11 cellular contexts compared by ENCODE assay signal in genomic region chr7:47458057-47458456, GRCh38.
DNase-seq lines count a peak whose midpoint lies in the region; ATAC-seq and TF ChIP-seq lines count a peak whose summit lies in the region.
"Had no signal": no experiment of that assay in that cellular context is flagged by ENCODE, and none has a peak within 500 bp of the region (broad histone marks: within the 10 kb centered on the region; RNA-seq: fewer than 3 reads in every experiment).

No MANE protein-coding gene starts in this region.

- H3K36me3 ChIP-seq in body of pancreas (replicated peaks in 1 of 2; ENCODE audit: insufficient read depth in 1 of 2, low read depth in 2 of 2) (no peaks in the 10 kb centered on the region), left lung (no peaks in the 10 kb centered on the region), tibial nerve (no peaks in the 10 kb centered on the region)

- 9 to 17% methylated on average over 5 of the region's 5 CpGs for WGBS in body of pancreas, 2 donors
- WGBS in tibial nerve, 2 donors: 49 to 61% methylated on average over 5 of the region's 5 CpGs

- peak overlapping the region; percentile 16 to 63 (median 38) for H3K27ac ChIP-seq in body of pancreas
- H3K27ac ChIP-seq in left lung: no peak overlapping the region
- peak overlapping the region in 3 of 4 donors; percentile 27 to 56 (median 51) for H3K27ac ChIP-seq in tibial nerve

- ATAC-seq in body of pancreas: peak; percentile 28
- ATAC-seq in left lung: peak; percentile 30
- no peak for ATAC-seq in HG03442 (IDR thresholded peaks at IDR 0.05; ENCODE audit: unreplicated experiment)

- no peaks in the 10 kb centered on the region for H3K9me3 ChIP-seq in body of pancreas
- no peaks in the 10 kb centered on the region for H3K9me3 ChIP-seq in left lung
- no peaks in the 10 kb centered on the region for H3K9me3 ChIP-seq in tibial nerve

- no peaks in the 10 kb centered on the region for H3K27me3 ChIP-seq in body of pancreas
- H3K27me3 ChIP-seq in left lung: no peaks in the 10 kb centered on the region
- no peaks in the 10 kb centered on the region for H3K27me3 ChIP-seq in tibial nerve

- TF ChIP-seq CTCF in body of pancreas (IDR thresholded peaks at IDR 0.05): no peak
- no peak for TF ChIP-seq CTCF in left lung (IDR thresholded peaks at IDR 0.05)
- no peak for TF ChIP-seq CTCF in tibial nerve (IDR thresholded peaks at IDR 0.05)

- intact Hi-C loops in body of pancreas (cut with DNase I): no loop called here
- intact Hi-C loops in left lung (cut with DNase I): no loop called here

- peak in 1 of 2 donors; percentile 71 for TF ChIP-seq EP300 in tibial nerve (IDR thresholded peaks at IDR 0.05)

- TF ChIP-seq POLR2A in body of pancreas (IDR thresholded peaks at IDR 0.05) (no peak), tibial nerve (IDR thresholded peaks at IDR 0.05) (no peak)

- H3K4me1 ChIP-seq in body of pancreas: peaks cover 73% of the 10 kb centered on the region
- H3K4me1 ChIP-seq in left lung: peaks cover 20 to 42% of the 10 kb centered on the region in 2 donors
- H3K4me1 ChIP-seq in tibial nerve: peaks cover 0 to 70% (median 27%) of the 10 kb centered on the region in 4 donors

- DNase-seq in HS-5 (ENCODE audit: low read depth) (peak; percentile 98), body of pancreas (peak; percentile 53 to 76 (median 72)), left lung (peak in 1 of 2 donors; percentile 71), tibial nerve (ENCODE audit: low spot score in 2 of 2) (peak; percentile 63 to 76), pons (ENCODE audit: low spot score) (no peak)
- no peak for DNase-seq in activated CD4-positive, alpha-beta T cell treated with anti-CD3 and anti-CD28 coated beads for 48 hours
- DNase-seq in activated CD8-positive, alpha-beta memory T cell treated with anti-CD3 and anti-CD28 coated beads, Interleukin-2, amount 50 U/mL, for 48 hours: no peak
- DNase-seq: activated naive CD4-positive, alpha-beta T cell treated with Interleukin-2 at 50 U/mL for 16 hours; foreskin melanocyte had no signal

- H3K4me3 ChIP-seq in body of pancreas (no peak overlapping the region), left lung (no peak overlapping the region), tibial nerve (no peak overlapping the region)
- H3K4me3 ChIP-seq: skin epidermis had no signal

Comparison
In these comparisons a context has a peak if more than half of its experiments do, and no peak if none do; other contexts are left out.
1. DNase-seq: peak in HS-5 (single experiment), body of pancreas (4 of 4) and tibial nerve (2 of 2); none in activated CD4-positive, alpha-beta T cell treated with anti-CD3 and anti-CD28 coated beads for 48 hours (single experiment), activated CD8-positive, alpha-beta memory T cell treated with anti-CD3 and anti-CD28 coated beads, Interleukin-2, amount 50 U/mL, for 48 hours (single experiment) and pons (single experiment).
2. H3K27ac ChIP-seq: peak in body of pancreas (4 of 4) and tibial nerve (3 of 4); none in left lung (0 of 2).